ENCODE assay signal across 1 cellular context in the genomic region with DNA sequence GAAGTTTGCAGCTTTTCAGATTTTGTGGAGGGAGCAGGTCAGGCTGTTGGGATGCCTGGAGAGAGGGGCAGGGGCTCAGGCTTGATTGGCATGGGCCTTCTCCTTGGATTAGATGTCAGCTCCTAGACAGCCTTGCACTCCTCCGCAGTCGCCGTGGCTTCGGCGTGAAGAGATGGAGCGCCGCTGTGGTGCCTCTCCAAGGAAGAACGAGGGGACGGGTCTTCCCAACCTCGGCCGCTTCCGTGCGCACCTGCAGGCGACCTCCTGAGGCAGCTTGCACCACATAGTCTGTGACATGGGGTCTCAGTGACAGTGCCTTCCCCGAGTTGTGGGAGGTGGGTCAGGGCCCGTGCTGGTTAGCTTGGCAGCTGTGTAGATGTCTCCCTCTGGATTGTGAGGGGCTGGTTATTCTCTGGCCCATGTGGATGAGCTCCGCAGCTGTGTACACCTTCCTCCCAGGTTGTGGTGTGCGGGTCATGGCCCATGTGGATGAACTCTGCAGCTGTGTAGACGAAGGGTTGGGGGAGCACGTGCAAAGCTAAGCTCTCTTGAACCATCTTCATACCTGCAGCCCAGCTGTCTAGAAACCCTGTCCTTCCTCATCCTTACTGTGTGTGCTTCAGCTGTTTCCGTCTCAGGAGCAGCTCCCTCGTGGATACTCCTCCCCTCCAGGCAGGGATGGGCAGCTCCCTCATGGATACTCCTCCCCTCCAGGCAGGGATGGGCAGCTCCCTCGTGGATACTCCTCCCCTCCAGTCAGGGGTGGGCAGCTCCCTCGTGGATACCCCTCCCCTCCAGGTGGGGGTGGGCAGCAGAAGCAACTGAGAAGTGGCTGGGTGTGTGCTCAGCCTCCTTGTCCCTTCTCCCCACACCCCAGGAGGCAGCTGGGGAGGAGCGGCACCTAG.
TF ChIP-seq lines count a peak whose summit lies in the region.

No MANE protein-coding gene starts in this region.

TF ChIP-seq in H1, 55 proteins besides CTCF, POLR2A, EP300 and RAD21:
- TF ChIP-seq CHD2 (IDR thresholded peaks at IDR 0.05; ENCODE audit: low read length) (no peak), TAF1 (IDR thresholded peaks at IDR 0.05; ENCODE audit: low read depth, low read length) (no peak), KDM4A (IDR thresholded peaks at IDR 0.05; ENCODE audit: low read depth, low read length, severe bottlenecking) (no peak), HDAC6 (IDR thresholded peaks at IDR 0.05; ENCODE audit: low read depth, low read length) (no peak)
- TF ChIP-seq, protein P1, sequence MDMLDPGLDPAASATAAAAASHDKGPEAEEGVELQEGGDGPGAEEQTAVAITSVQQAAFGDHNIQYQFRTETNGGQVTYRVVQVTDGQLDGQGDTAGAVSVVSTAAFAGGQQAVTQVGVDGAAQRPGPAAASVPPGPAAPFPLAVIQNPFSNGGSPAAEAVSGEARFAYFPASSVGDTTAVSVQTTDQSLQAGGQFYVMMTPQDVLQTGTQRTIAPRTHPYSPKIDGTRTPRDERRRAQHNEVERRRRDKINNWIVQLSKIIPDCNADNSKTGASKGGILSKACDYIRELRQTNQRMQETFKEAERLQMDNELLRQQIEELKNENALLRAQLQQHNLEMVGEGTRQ (IDR thresholded peaks at IDR 0.05; ENCODE audit: low read length): no peak
